ENCODE assay signal across 9 cellular contexts in the genomic region with DNA sequence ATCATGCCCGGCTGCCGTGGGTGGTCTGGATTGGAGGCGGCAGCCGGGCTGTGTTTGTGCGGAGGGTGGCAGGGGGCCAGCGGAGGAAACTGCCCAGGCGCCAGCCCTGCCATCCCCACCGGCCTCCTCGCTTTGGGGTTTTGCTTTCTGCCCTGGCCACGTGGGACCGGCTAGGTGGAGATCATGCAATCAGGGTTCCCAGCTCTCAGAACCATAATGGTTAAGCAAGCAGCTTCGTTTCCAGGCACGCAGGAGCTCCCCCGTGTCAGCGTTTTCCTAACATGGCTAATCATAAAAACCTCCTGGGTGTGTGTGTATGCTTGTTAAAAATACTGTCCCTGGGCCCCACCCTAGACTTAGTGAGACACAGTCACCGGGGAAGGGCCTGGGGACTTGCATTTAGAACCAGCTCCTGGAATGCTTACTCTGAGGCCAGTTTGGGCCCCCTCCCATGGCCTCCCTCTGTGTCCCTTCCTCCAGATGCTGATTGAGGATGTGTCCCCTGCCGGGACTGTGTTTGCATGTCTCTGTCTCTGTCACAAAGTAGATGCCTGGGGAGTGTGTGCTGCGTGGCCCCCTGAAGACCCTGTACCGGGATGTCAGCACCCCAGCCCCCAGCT.
DNase-seq lines count a peak whose midpoint lies in the region; ATAC-seq and TF ChIP-seq lines count a peak whose summit lies in the region.
"Had no signal": no experiment of that assay in that cellular context is flagged by ENCODE, and none has a peak within 500 bp of the region (broad histone marks: within the 10 kb centered on the region; RNA-seq: fewer than 3 reads in every experiment).

No MANE protein-coding gene starts in this region.

- H3K4ac ChIP-seq in neuronal stem cell (ENCODE audit: low read length), result no peak overlapping the region

- no peaks in the 10 kb centered on the region for H3K27me3 ChIP-seq in AG04450 (ENCODE audit: control insufficient read depth, insufficient read depth, low read length)
- no peaks in the 10 kb centered on the region for H3K27me3 ChIP-seq in neuronal stem cell (ENCODE audit: control insufficient read depth in 3 of 3, insufficient read depth in 3 of 3, low read depth in 1 of 3, low read length in 3 of 3)

- no peak overlapping the region for H2BK15ac ChIP-seq in neuronal stem cell (ENCODE audit: low read length)

- no peak for DNase-seq in AG04450 (ENCODE audit: low read depth, low spot score)
- DNase-seq in RWPE1 (ENCODE audit: low spot score), result no peak
- no peak for DNase-seq in glutamatergic neuron
- DNase-seq in neuronal stem cell (ENCODE audit: low spot score), result no peak
- no peak for DNase-seq in DMS79 (lab: John Stamatoyannopoulos, UW)
- no peak for DNase-seq in kidney glomerular epithelial cell (lab: John Stamatoyannopoulos, UW)
- no peak for DNase-seq in NCI-H187 (lab: John Stamatoyannopoulos, UW)
- DNase-seq: WERI-Rb-1 had no signal

- H3K4me3 Mint-ChIP-seq in glutamatergic neuron (ENCODE audit: unreplicated experiment), result peak overlapping the region; percentile 63

- ATAC-seq in HG03460 (IDR thresholded peaks at IDR 0.05; ENCODE audit: unreplicated experiment), result no peak

- H3K4me3 ChIP-seq in AG04450 (ENCODE audit: low read depth, low read length) (peak overlapping the region; percentile 20; the same call in 1 of the 2 replicates), neuronal stem cell (ENCODE audit: low read length in 2 of 2) (no peak overlapping the region)

- no peak overlapping the region for H3K14ac ChIP-seq in neuronal stem cell (ENCODE audit: low read length)

- peaks cover 6% of the 10 kb centered on the region for H3K79me1 ChIP-seq in neuronal stem cell (ENCODE audit: low read depth, low read length)

- peaks cover 13% of the 10 kb centered on the region for H3K27me3 Mint-ChIP-seq in glutamatergic neuron (ENCODE audit: unreplicated experiment)

- H3K27ac Mint-ChIP-seq in glutamatergic neuron (ENCODE audit: unreplicated experiment), result peak overlapping the region; percentile 33

- H3K27ac ChIP-seq in AG04450 (ENCODE audit: low read depth, low read length) (peak overlapping the region; percentile 31), RWPE1 (peak overlapping the region; percentile 38), neuronal stem cell (replicated peaks; ENCODE audit: low read length) (no peak overlapping the region)
- H3K27ac ChIP-seq: WERI-Rb-1 had no signal

- no peaks in the 10 kb centered on the region; the same call in 1 of the 2 replicates for H3K9me3 ChIP-seq in AG04450 (ENCODE audit: control insufficient read depth, insufficient read depth, low read length)
- H3K9me3 ChIP-seq in neuronal stem cell (replicated peaks in 1 of 2; ENCODE audit: control insufficient read depth in 2 of 2, insufficient read depth in 1 of 2, low read depth in 1 of 2, low read length in 2 of 2), result peaks cover 3% of the 10 kb centered on the region in 2 donors

- TF ChIP-seq CTCF in AG04450 (IDR thresholded peaks at IDR 0.05; ENCODE audit: low read depth, low read length), result no peak
- TF ChIP-seq CTCF in RWPE1 (conservative IDR thresholded peaks at IDR 0.05; ENCODE audit: low read depth), result no peak
- TF ChIP-seq CTCF in glutamatergic neuron (IDR thresholded peaks at IDR 0.05; ENCODE audit: partially characterized antibody, unreplicated experiment), result no peak

- peaks cover 20 to 34% of the 10 kb centered on the region in 2 donors for H3K4me1 ChIP-seq in neuronal stem cell (ENCODE audit: control insufficient read depth in 2 of 2, insufficient read depth in 1 of 2, low read depth in 1 of 2, low read length in 2 of 2)

- H3K36me3 Mint-ChIP-seq in glutamatergic neuron (ENCODE audit: unreplicated experiment), result no peaks in the 10 kb centered on the region

- H2BK5ac ChIP-seq in neuronal stem cell (ENCODE audit: low read length), result no peak overlapping the region

- peak overlapping the region; percentile 36 for H3K4me2 ChIP-seq in neuronal stem cell (ENCODE audit: insufficient read depth, low read length, poor library complexity, severe bottlenecking)

- no CpG with 5 or more reads among the region's 19 CpGs for WGBS in neuronal stem cell (ENCODE audit: extremely low coverage in 2 of 2, insufficient read length in 2 of 2, insufficient replicate concordance in 1 of 2), 2 donors

- CTCF ChIA-PET in AG04450 (lab: Charles Lee), result no interaction called here
- CTCF ChIA-PET in RWPE1 (lab: Yijun Ruan, JAX), result interaction anchor here (0.5 to 0.7 kb wide), 2 partner anchors 64 to 335 kb away, joined by 3 to 4 read pairs; no protein-coding TSS in a partner anchor

- no peak overlapping the region for H4K91ac ChIP-seq in neuronal stem cell (ENCODE audit: low read depth, low read length, poor library complexity)

- H2BK120ac ChIP-seq in neuronal stem cell (ENCODE audit: low read depth, low read length), result no peak overlapping the region

- no peak overlapping the region for H2AFZ ChIP-seq in neuronal stem cell (ENCODE audit: low read length)

- no peak overlapping the region for H3K23ac ChIP-seq in neuronal stem cell (ENCODE audit: low read depth, low read length, poor library complexity)

- H4K8ac ChIP-seq in neuronal stem cell (ENCODE audit: low read depth, low read length), result no peak overlapping the region

- POLR2A ChIA-PET in AG04450 (lab: Yijun Ruan, JAX), result interaction anchor here (0.8 kb wide), 1 partner anchor 76 kb away, joined by 5 read pairs; no protein-coding TSS in a partner anchor
- POLR2A ChIA-PET in RWPE1 (lab: Yijun Ruan, JAX; ENCODE audit: low non-redundant PET), result interaction anchor here (0.6 kb wide), 1 partner anchor 72 kb away, joined by 5 read pairs; no protein-coding TSS in a partner anchor

- H2AK5ac ChIP-seq in neuronal stem cell (ENCODE audit: low read depth, low read length), result peak overlapping the region; percentile 88

- H2BK12ac ChIP-seq in neuronal stem cell (ENCODE audit: low read length), result no peak overlapping the region

- peak overlapping the region; percentile 13 for H3K9ac ChIP-seq in neuronal stem cell (ENCODE audit: low read depth, low read length, poor library complexity)

- peaks cover 3% of the 10 kb centered on the region in 2 donors for H3K36me3 ChIP-seq in neuronal stem cell (replicated peaks in 1 of 2; ENCODE audit: control insufficient read depth in 2 of 2, insufficient read depth in 2 of 2, low read length in 2 of 2)

- peaks cover 6% of the 10 kb centered on the region for H3K9me3 Mint-ChIP-seq in glutamatergic neuron (ENCODE audit: unreplicated experiment)

- peak overlapping the region; percentile 83 for H3K18ac ChIP-seq in neuronal stem cell (ENCODE audit: low read length)

- peaks cover 56% of the 10 kb centered on the region for H3K4me1 Mint-ChIP-seq in glutamatergic neuron (ENCODE audit: low read depth, unreplicated experiment)
